ENCODE assay signal across 8 cellular contexts in genomic region chr19:50098892-50099291, GRCh38.
DNase-seq lines count a peak whose midpoint lies in the region; ATAC-seq and TF ChIP-seq lines count a peak whose summit lies in the region.
"Not testable (repeated sequence)": the region's sequence is repeated elsewhere in the genome, so short reads cannot be mapped to it uniquely, and the experiment has no call there.

No MANE protein-coding gene starts in this region.

- not testable (repeated sequence) for TF ChIP-seq CTCF in neural crest cell (conservative IDR thresholded peaks at IDR 0.05); transverse colon (IDR thresholded peaks at IDR 0.05)

- H3K4me1 ChIP-seq in transverse colon: not testable (repeated sequence)

- TF ChIP-seq POLR2A in transverse colon (IDR thresholded peaks at IDR 0.05): not testable (repeated sequence)

- DNase-seq in MG63 (peak; percentile 62), head of caudate nucleus (peak in 34 of 42 donors; percentile 1 to 80 (median 42)), left lobe of liver (ENCODE audit: low spot score) (peak; percentile 61), neural crest cell (ENCODE audit: low read depth, low spot score) (peak; percentile 3), transverse colon (peak; percentile 8)
- peak; percentile 10 for DNase-seq in activated CD4-positive, alpha-beta T cell treated with anti-CD3 and anti-CD28 coated beads, Interleukin-2, amount 50 U/mL, for 1 hour
- DNase-seq in activated naive CD4-positive, alpha-beta T cell treated with anti-CD3 and anti-CD28 coated beads, Interleukin-2, amount 50 U/mL, for 16 hours: peak; percentile 43
- DNase-seq in stimulated activated CD4-positive, alpha-beta T cell treated with anti-CD3 and anti-CD28 coated beads, Interleukin-15, amount 100 ng/mL, for 24 hours: peak; percentile 13

- not testable (repeated sequence) for H3K36me3 ChIP-seq in MG63, transverse colon

- H3K9me3 ChIP-seq in MG63, transverse colon: not testable (repeated sequence)

- not testable (repeated sequence) for H3K27me3 ChIP-seq in MG63, transverse colon

- H3K9me3 Mint-ChIP-seq in neural crest cell: not testable (repeated sequence)

- TF ChIP-seq EP300 in transverse colon (IDR thresholded peaks at IDR 0.05; ENCODE audit: low read depth): not testable (repeated sequence)

- in situ Hi-C loops in transverse colon (cut with MboI; ENCODE audit: low pct_ligation_motif_present in 1 of 4, low pct_unique_long_range_greater_than_20kb in 1 of 4, low sequenced_read_pairs in 3 of 4): loop anchor here in 1 of 4 donors (25.0 kb wide), 1 partner anchor 538 kb away; the partner anchor contains the start of genes C19orf81 and SYT3

- 76 to 79% methylated on average over 12 of the region's 14 CpGs for WGBS in transverse colon (ENCODE audit: low coverage in 1 of 2), 2 donors

- not testable (repeated sequence) for H3K36me3 Mint-ChIP-seq in neural crest cell (ENCODE audit: low read depth)

- H3K27me3 Mint-ChIP-seq in neural crest cell (ENCODE audit: low read depth): not testable (repeated sequence)

- intact Hi-C loops in head of caudate nucleus (cut with DNase I); transverse colon (cut with DNase I; ENCODE audit: low total_unique reads): not testable (repeated sequence)

- not testable (repeated sequence) for H3K4me3 ChIP-seq in MG63, transverse colon

- ATAC-seq in left lobe of liver: not testable (repeated sequence)

- not testable (repeated sequence) for H3K27ac Mint-ChIP-seq in neural crest cell (ENCODE audit: unreplicated experiment)

- not testable (repeated sequence) for H3K4me1 Mint-ChIP-seq in neural crest cell

- not testable (repeated sequence) for H3K27ac ChIP-seq in transverse colon

- not testable (repeated sequence) for H3K4me3 Mint-ChIP-seq in neural crest cell

Comparison
In these comparisons a context has a peak if more than half of its experiments do, and no peak if none do; other contexts are left out.
1. DNase-seq: peak in every context shown above with its lines; median percentile 62 in MG63; 61 in left lobe of liver; 43 in activated naive CD4-positive, alpha-beta T cell treated with anti-CD3 and anti-CD28 coated beads, Interleukin-2, amount 50 U/mL, for 16 hours; 42 in head of caudate nucleus; 13 in stimulated activated CD4-positive, alpha-beta T cell treated with anti-CD3 and anti-CD28 coated beads, Interleukin-15, amount 100 ng/mL, for 24 hours; 10 in activated CD4-positive, alpha-beta T cell treated with anti-CD3 and anti-CD28 coated beads, Interleukin-2, amount 50 U/mL, for 1 hour; 8 in transverse colon; 3 in neural crest cell.